Comparison of ENCODE assay signal across 16 cellular contexts in genomic region chr7:30851651-30852359, GRCh38. TPM values are rescaled to one million over a fixed set of nuclear protein-coding genes. Genes with fewer than 3 reads are reported as not detected.
DNase-seq lines count a peak whose midpoint lies in the region; ATAC-seq and TF ChIP-seq lines count a peak whose summit lies in the region.
"Had no signal": no experiment of that assay in that cellular context is flagged by ENCODE, and none has a peak within 500 bp of the region (broad histone marks: within the 10 kb centered on the region; RNA-seq: fewer than 3 reads in every experiment).

No MANE protein-coding gene starts in this region.

- no peak overlapping the region for H3K4me3 Mint-ChIP-seq in endodermal cell
- no peak overlapping the region for H3K4me3 Mint-ChIP-seq in mesothelial cell of epicardium

- no peaks in the 10 kb centered on the region for H3K79me2 ChIP-seq in smooth muscle cell (ENCODE audit: low read depth)

- H3K9ac ChIP-seq in endodermal cell (ENCODE audit: extremely low read depth, low read length, poor library complexity, severe bottlenecking) (no peak overlapping the region), smooth muscle cell (ENCODE audit: low read depth) (no peak overlapping the region)
- H3K9ac ChIP-seq: BLaER1 had no signal

- peak overlapping the region; percentile 22 for H3K27ac ChIP-seq in endodermal cell (ENCODE audit: low read depth, low read length)
- peak overlapping the region; percentile 73 for H3K27ac ChIP-seq in smooth muscle cell (ENCODE audit: low read depth)
- H3K27ac ChIP-seq: BLaER1, SJSA1, upper lobe of left lung had no signal

- peaks cover 14% of the 10 kb centered on the region for H3F3A ChIP-seq in smooth muscle cell (ENCODE audit: low read depth)

- DNase-seq in ELF-1 (ENCODE audit: low read depth, low spot score) = peak; percentile 23
- no peak for DNase-seq in endodermal cell
- DNase-seq in mesothelial cell of epicardium (ENCODE audit: low spot score in 2 of 2, unreplicated experiment in 2 of 2) = no peak
- DNase-seq in smooth muscle cell (lab: John Stamatoyannopoulos, UW; ENCODE audit: unreplicated experiment) = no peak
- DNase-seq in D341Med (ENCODE audit: low spot score) = no peak
- DNase-seq in T-helper 1 cell = no peak
- no peak for DNase-seq in NCI-H82 (lab: John Stamatoyannopoulos, UW)
- DNase-seq: activated effector memory CD4-positive, alpha-beta T cell treated with Interleukin-2 at 50 U/mL for 16 hours; DMS79; kidney glomerular epithelial cell; stimulated activated CD4-positive, alpha-beta T cell treated with anti-CD3 and anti-CD28 coated beads, Interleukin-12 subunit alpha, Interleukin-12 subunit beta, amount 100 ng/mL, for 4 hours; upper lobe of left lung had no signal

- H3K36me3 ChIP-seq in endodermal cell (ENCODE audit: control insufficient read depth, insufficient read depth, low read length) (no peaks in the 10 kb centered on the region), smooth muscle cell (ENCODE audit: low read depth) (no peaks in the 10 kb centered on the region)
- H3K36me3 ChIP-seq: BLaER1, SJSA1 had no signal

- H3K4me2 ChIP-seq in smooth muscle cell = peak overlapping the region; percentile 55
- H3K4me2 ChIP-seq: BLaER1 had no signal

- 86 to 92% methylated on average over 12 of the region's 12 CpGs for WGBS in endodermal cell (ENCODE audit: insufficient coverage in 1 of 2, insufficient read length in 1 of 2), 2 experiments
- WGBS in smooth muscle cell (ENCODE audit: low lambda C conversion rate) = 62% methylated on average over 12 of the region's 12 CpGs

- no peaks in the 10 kb centered on the region for H4K20me1 ChIP-seq in smooth muscle cell (ENCODE audit: low read depth)
- H4K20me1 ChIP-seq: BLaER1 had no signal

- H3K4me1 Mint-ChIP-seq in endodermal cell (peaks cover 20% of the 10 kb centered on the region), mesothelial cell of epicardium (peaks cover 9% of the 10 kb centered on the region)

- H3K27ac Mint-ChIP-seq in endodermal cell (no peak overlapping the region), mesothelial cell of epicardium (peak overlapping the region; percentile 91)

- TF ChIP-seq CTCF in endodermal cell (conservative IDR thresholded peaks at IDR 0.05) (no peak), mesothelial cell of epicardium (IDR thresholded peaks at IDR 0.05; ENCODE audit: unreplicated experiment) (no peak), smooth muscle cell (IDR thresholded peaks at IDR 0.05; ENCODE audit: borderline replicate concordance, insufficient read depth, poor library complexity, severe bottlenecking) (no peak)

- H3K9me3 Mint-ChIP-seq in endodermal cell (no peaks in the 10 kb centered on the region), mesothelial cell of epicardium (no peaks in the 10 kb centered on the region)

- no peak for ATAC-seq in GM18519 (IDR thresholded peaks at IDR 0.05; ENCODE audit: low FRiP score, unreplicated experiment)
- ATAC-seq: GM12878 had no signal

- H3K9me3 ChIP-seq in endodermal cell (ENCODE audit: control insufficient read depth, low read length) (no peaks in the 10 kb centered on the region), smooth muscle cell (replicated peaks; ENCODE audit: low read depth) (no peaks in the 10 kb centered on the region)
- H3K9me3 ChIP-seq: BLaER1, SJSA1, upper lobe of left lung had no signal

- H3K36me3 Mint-ChIP-seq in endodermal cell (ENCODE audit: low read depth) = peaks cover 3% of the 10 kb centered on the region
- peaks cover 2% of the 10 kb centered on the region for H3K36me3 Mint-ChIP-seq in mesothelial cell of epicardium

- peak overlapping the region; percentile 2 for H2AFZ ChIP-seq in smooth muscle cell (ENCODE audit: low read depth)

- H3K27me3 ChIP-seq in endodermal cell (ENCODE audit: control insufficient read depth, insufficient read depth, low read length, poor library complexity, severe bottlenecking) = no peaks in the 10 kb centered on the region
- no peaks in the 10 kb centered on the region for H3K27me3 ChIP-seq in smooth muscle cell (ENCODE audit: low read depth)
- H3K27me3 ChIP-seq: BLaER1, SJSA1, upper lobe of left lung had no signal

- H3K4me3 ChIP-seq in endodermal cell (ENCODE audit: low read length) (no peak overlapping the region), smooth muscle cell (no peak overlapping the region)
- H3K4me3 ChIP-seq: BLaER1, GM12878, SJSA1, upper lobe of left lung had no signal

- H3K4me1 ChIP-seq in endodermal cell (ENCODE audit: control insufficient read depth, insufficient read depth, low read length) (peaks cover 11% of the 10 kb centered on the region), smooth muscle cell (ENCODE audit: low read depth) (peaks cover 21% of the 10 kb centered on the region)
- H3K4me1 ChIP-seq: SJSA1 had no signal

- H3K27me3 Mint-ChIP-seq in endodermal cell (ENCODE audit: insufficient read depth) = no peaks in the 10 kb centered on the region
- H3K27me3 Mint-ChIP-seq in mesothelial cell of epicardium (ENCODE audit: low read depth) = no peaks in the 10 kb centered on the region

RNA-seq across cellular contexts. Expression of gene AQP1, which starts 59.8 kb away (rescaled TPM):
- total RNA-seq in endodermal cell = under 1 TPM; 0.26 to 0.91 TPM
- polyA plus RNA-seq in endodermal cell (2013, experiment 1 of 2) = 1.3 TPM
- 1.3 TPM for polyA plus RNA-seq in endodermal cell (2013, experiment 2 of 2)
- 10.7 to 11.1 TPM (median 10.9 TPM) in 3 replicates for total RNA-seq in mesothelial cell of epicardium
- 2,330 and 2,442 TPM in 2 replicates for total RNA-seq in smooth muscle cell
- polyA plus RNA-seq in smooth muscle cell = 2,039 and 2,747 TPM in 2 replicates

Comparison
In these comparisons a context has a peak if more than half of its experiments do, and no peak if none do; other contexts are left out.
1. RNA of gene AQP1, which starts 59.8 kb away (total RNA-seq): 2,330 to 2,442 TPM in smooth muscle cell; 10.7 to 11.1 TPM in mesothelial cell of epicardium and 0.26 to 0.91 TPM in endodermal cell; every median in the first group is over 100 times any median in the second.